ENCODE assay signal across 18 cellular contexts in the genomic region with DNA sequence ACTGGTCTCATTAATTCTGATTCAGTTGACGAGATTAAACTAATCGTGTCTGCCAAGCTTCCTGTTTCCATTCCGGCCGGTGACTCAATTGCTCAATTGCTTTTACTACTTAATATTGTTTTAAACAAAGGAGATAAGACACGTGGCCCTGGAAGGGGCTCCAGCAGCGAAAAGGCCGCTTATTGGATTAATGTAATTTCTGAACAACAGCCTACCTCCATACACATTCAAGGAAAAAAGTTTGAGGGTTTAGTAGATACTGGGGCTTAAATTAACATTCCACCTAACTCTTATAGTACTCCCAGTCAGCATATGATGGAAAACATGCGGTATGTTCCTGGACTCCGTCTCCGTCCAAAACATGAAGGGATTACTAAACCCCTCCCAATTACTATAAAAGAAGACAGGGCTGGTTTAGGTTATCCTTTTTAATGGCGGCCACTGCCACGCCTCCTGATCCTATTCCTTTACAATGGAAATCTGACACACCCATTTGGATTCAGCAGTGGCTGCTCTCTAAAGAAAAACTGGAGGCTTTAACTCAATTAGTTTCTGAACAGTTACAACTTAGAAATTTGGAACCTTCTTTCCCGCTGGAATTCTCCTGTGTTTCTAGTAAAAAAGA. TPM values are rescaled to one million over a fixed set of nuclear protein-coding genes. Genes with fewer than 3 reads are reported as not detected.
A peak's percentile ranks its signal among the peaks of the same experiment; 100 is the strongest.
DNase-seq lines count a peak whose midpoint lies in the region; ATAC-seq, FAIRE-seq and TF ChIP-seq lines count a peak whose summit lies in the region.
"Had no signal": no experiment of that assay in that cellular context is flagged by ENCODE, and none has a peak within 500 bp of the region (broad histone marks: within the 10 kb centered on the region; RNA-seq: fewer than 3 reads in every experiment).

No MANE protein-coding gene starts in this region.

- TF ChIP-seq CTCF in HepG2 (CRISPR knock-in tag; IDR thresholded peaks at IDR 0.05) = no peak
- no peak for TF ChIP-seq CTCF in right lobe of liver (IDR thresholded peaks at IDR 0.05)
- no peak for TF ChIP-seq CTCF in psoas muscle (IDR thresholded peaks at IDR 0.05)

- peak overlapping the region; percentile 59; the same call in 1 of the 2 replicates for H3K9ac ChIP-seq in HepG2 (ENCODE audit: insufficient read depth, low read depth, low read length)

- CTCF ChIA-PET in HepG2 (lab: Yijun Ruan, JAX; ENCODE audit: low intra/inter-chr PET ratio, low total read pairs) = no interaction called here

- H3K27ac ChIP-seq in HepG2 (ENCODE audit: extremely low read length, insufficient read depth, low read length) = peak overlapping the region; percentile 78
- peak overlapping the region in 1 of 3 donors; percentile 12 for H3K27ac ChIP-seq in right lobe of liver
- no peak overlapping the region for H3K27ac ChIP-seq in psoas muscle
- H3K27ac ChIP-seq: Peyer's patch had no signal

- 0 out of 5 replicates have a peak, but pooled peaks cover 1 to 3% of the 10 kb centered on the region in 2 experiments for H3K36me3 ChIP-seq in HepG2 (replicated peaks in 1 of 2; ENCODE audit: control insufficient read depth in 1 of 2, insufficient read depth in 2 of 2, low read length in 2 of 2)
- H3K36me3 ChIP-seq in right lobe of liver = no peaks in the 10 kb centered on the region
- H3K36me3 ChIP-seq in psoas muscle (ENCODE audit: insufficient read depth in 1 of 2, low read depth in 1 of 2) = no peaks in the 10 kb centered on the region
- H3K36me3 ChIP-seq: Peyer's patch had no signal

- H3K4me2 ChIP-seq in HepG2 (ENCODE audit: low read depth, low read length) = peak overlapping the region; percentile 72

- in situ Hi-C loops in HepG2 (cut with HindIII; ENCODE audit: extremely low pct_ligation_motif_present, low pct_unique_long_range_greater_than_20kb) = no loop called here

- H3K27me3 ChIP-seq in HepG2 (ENCODE audit: control insufficient read depth in 1 of 2, insufficient read depth in 2 of 2, low read length in 2 of 2) = no peaks in the 10 kb centered on the region
- no peaks in the 10 kb centered on the region for H3K27me3 ChIP-seq in right lobe of liver
- no peaks in the 10 kb centered on the region for H3K27me3 ChIP-seq in psoas muscle (ENCODE audit: insufficient read depth in 3 of 3, low read length in 2 of 3)
- H3K27me3 ChIP-seq: Peyer's patch had no signal

- no peaks in the 10 kb centered on the region for H4K20me1 ChIP-seq in HepG2 (ENCODE audit: insufficient read depth, low read length)

- peak overlapping the region in 1 of 3 experiments; percentile 34; a peak in 1 of 6 replicates for H3K4me3 ChIP-seq in HepG2 (replicated peaks in 1 of 3; ENCODE audit: insufficient read depth in 1 of 3, low read depth in 2 of 3, low read length in 3 of 3)
- no peak overlapping the region for H3K4me3 ChIP-seq in right lobe of liver
- H3K4me3 ChIP-seq in psoas muscle = no peak overlapping the region
- H3K4me3 ChIP-seq: Peyer's patch had no signal

- DNase-seq in HepG2 (ENCODE audit: low spot score) (no peak), right lobe of liver (no peak), SW480 (ENCODE audit: low spot score) (peak; percentile 14), left kidney (ENCODE audit: low read depth, low spot score) (peak; percentile 4), psoas muscle (no peak), NCI-H2029 treated with DMSO at 0.1 percent for 48 hours (lab: John Stamatoyannopoulos, UW) (no peak)
- no peak for DNase-seq in stimulated activated CD4-positive, alpha-beta T cell treated with anti-CD3 and anti-CD28 coated beads, Interleukin-15, amount 100 ng/mL, for 24 hours
- DNase-seq: Calu3, GF-D8, GOT3, KBM-7, NCI-H1048, NCI-H146, NCI-H2107, NCI-H748 treated with DMSO at 0.1 percent for 48 hours, Peyer's patch, Right ventricle myocardium superior had no signal

- intact Hi-C loops in HepG2 (cut with micrococcal nuclease; ENCODE audit: unreplicated experiment) = no loop called here
- intact Hi-C loops in right lobe of liver (cut with DNase I) = no loop called here
- intact Hi-C loops in psoas muscle (cut with DNase I) = loop anchor here in 1 of 2 donors (10.0 kb wide), 1 partner anchor 47 kb away; no protein-coding TSS in a partner anchor

- POLR2A ChIA-PET in HepG2 (lab: Yijun Ruan, JAX) = interaction anchor here (1.8 to 2.1 kb wide), 3 partner anchors 9 to 32 kb away, joined by 7 to 8 read pairs (median 8); no protein-coding TSS in a partner anchor

- TF ChIP-seq POLR2A in HepG2 (IDR thresholded peaks at IDR 0.05; ENCODE audit: insufficient read depth in 1 of 2, low read depth in 2 of 2, low read length in 2 of 2) (no peak), right lobe of liver (IDR thresholded peaks at IDR 0.05) (no peak)

- no peak for FAIRE-seq in HepG2 (lab: Jason Lieb, UNC)

- TF ChIP-seq EP300 in HepG2 (IDR thresholded peaks at IDR 0.05; ENCODE audit: low read depth in 2 of 2, low read length in 2 of 2) (no peak), HepG2 (CRISPR knock-in tag; IDR thresholded peaks at IDR 0.05; ENCODE audit: borderline replicate concordance) (no peak)

- no peak for TF ChIP-seq RAD21 in HepG2 (CRISPR knock-in tag; IDR thresholded peaks at IDR 0.05)

- ATAC-seq in HepG2 (peak; percentile 27; the same call in 1 of the 3 replicates), right lobe of liver (no peak), psoas muscle (no peak), GM21619 (IDR thresholded peaks at IDR 0.05; ENCODE audit: unreplicated experiment) (no peak)

- H3K9me3 ChIP-seq in HepG2 (ENCODE audit: low read length) (peaks cover 4% of the 10 kb centered on the region), right lobe of liver (no peaks in the 10 kb centered on the region), psoas muscle (no peaks in the 10 kb centered on the region)
- H3K9me3 ChIP-seq: Peyer's patch had no signal

- no peak overlapping the region for H2AFZ ChIP-seq in HepG2 (ENCODE audit: low read length)

- BruUV-seq in HepG2 (replicated peaks; lab: Mats Ljungman, UMichigan) = no TSS peak

- H3K4me1 ChIP-seq in HepG2 (ENCODE audit: insufficient read depth, low read length) = peaks cover 100% of the 10 kb centered on the region
- H3K4me1 ChIP-seq in right lobe of liver = peaks cover 0 to 15% (median 0%) of the 10 kb centered on the region in 4 donors
- no peaks in the 10 kb centered on the region for H3K4me1 ChIP-seq in psoas muscle
- H3K4me1 ChIP-seq: Peyer's patch had no signal

- 89% methylated on average over 13 of the region's 13 CpGs for WGBS in HepG2 (ENCODE audit: low lambda C conversion rate)
- 72% methylated on average over 12 of the region's 13 CpGs for WGBS in right lobe of liver (ENCODE audit: insufficient coverage, low coverage, low lambda C conversion rate, missing lambda C conversion rate)
- WGBS in psoas muscle, 3 donors = 86 to 92% (median 92%) methylated on average over 13 of the region's 13 CpGs

- peaks cover 90% of the 10 kb centered on the region for H3K79me2 ChIP-seq in HepG2 (ENCODE audit: insufficient read depth, low read length)

TF ChIP-seq in HepG2, 621 proteins besides CTCF, POLR2A, EP300 and RAD21 (continues in another document):
- TF ChIP-seq ZC3H4 (CRISPR knock-in tag; IDR thresholded peaks at IDR 0.05; ENCODE audit: borderline replicate concordance) (0 out of 2 replicates have a peak, but pooled peaks have one; percentile 15), ZFAT (CRISPR knock-in tag; conservative IDR thresholded peaks at IDR 0.05) (no peak), ZNF724P (CRISPR knock-in tag; IDR thresholded peaks at IDR 0.05; ENCODE audit: borderline replicate concordance) (peak; percentile 17; the same call in 1 of the 2 replicates), ZNF772 (CRISPR knock-in tag; IDR thresholded peaks at IDR 0.05) (no peak)

RNA-seq across cellular contexts. Expression of a gene that starts 27.1 kb away (rescaled TPM):
- total RNA-seq in HepG2 (2016; rRNA removed; fragmentation: Illumina TruSeq; extraction: Trizol) = 64.7 and 75.4 TPM in 2 replicates
- 23.8 and 25.8 TPM in 2 replicates for total RNA-seq in HepG2 (2016; cell fraction: cytosol; rRNA removed; fragmentation: Illumina TruSeq; extraction: Trizol; ENCODE audit: low read depth)
- 63.0 and 68.2 TPM in 2 replicates for total RNA-seq in HepG2 (2016; cell fraction: insoluble cytoplasmic fraction; rRNA removed; fragmentation: Illumina TruSeq; extraction: Trizol)
- total RNA-seq in HepG2 (2016; cell fraction: membrane; rRNA removed; fragmentation: Illumina TruSeq; extraction: Trizol) = 73.0 and 83.1 TPM in 2 replicates
- 56.5 and 65.0 TPM in 2 replicates for total RNA-seq in HepG2 (2016; cell fraction: nucleus; rRNA removed; fragmentation: Illumina TruSeq; extraction: Trizol)
- 66.7 and 77.5 TPM in 2 replicates for polyA plus RNA-seq in HepG2 (2011; rRNA removed)
- polyA plus RNA-seq in HepG2 (2011; cell fraction: cytosol; rRNA removed) = 24.3 and 39.3 TPM in 2 replicates
- polyA plus RNA-seq in HepG2 (2011; cell fraction: nucleus; rRNA removed) = 45.4 and 50.4 TPM in 2 replicates
- 75.2 and 93.6 TPM in 2 replicates for polyA plus RNA-seq in HepG2 (2012)
- 9.0 and 9.6 TPM in 2 replicates for polyA plus RNA-seq in HepG2 (2016; cell fraction: cytosol; fragmentation: Illumina TruSeq; extraction: Trizol; ENCODE audit: low read depth)
- 54.6 and 54.7 TPM in 2 replicates for polyA plus RNA-seq in HepG2 (2016; cell fraction: insoluble cytoplasmic fraction; fragmentation: Illumina TruSeq; extraction: Trizol; ENCODE audit: low read depth)
- 35.4 and 35.8 TPM in 2 replicates for polyA plus RNA-seq in HepG2 (2016; cell fraction: membrane; fragmentation: Illumina TruSeq; extraction: Trizol; ENCODE audit: low read depth)
- polyA plus RNA-seq in HepG2 (2016; cell fraction: nucleus; fragmentation: Illumina TruSeq; extraction: Trizol; ENCODE audit: insufficient read depth, low read depth) = 77.5 and 83.9 TPM in 2 replicates
- 7.4 and 30.0 TPM in 2 replicates for polyA minus RNA-seq in HepG2 (2011; rRNA and poly(A)+ RNA removed; ENCODE audit: low replicate concordance)
- polyA minus RNA-seq in HepG2 (2011; cell fraction: cytosol; rRNA and poly(A)+ RNA removed) = 58.1 and 59.1 TPM in 2 replicates
- 143 and 153 TPM in 2 replicates for polyA minus RNA-seq in HepG2 (2011; cell fraction: nucleus; rRNA and poly(A)+ RNA removed)
- total RNA-seq in right lobe of liver = 10 to 100 TPM; 11.6 to 12.5 (median 12.2) TPM
- total RNA-seq in psoas muscle = 1 to 10 TPM; 7.2 to 9.9 (median 8.8) TPM
- polyA plus RNA-seq in psoas muscle = 1 to 10 TPM; 5.1 to 8.2 (median 6.3) TPM

Comparison
In these comparisons a context has a peak if more than half of its experiments do, and no peak if none do; other contexts are left out.
1. DNase-seq: peak in SW480 (single experiment) and left kidney (single experiment); none in HepG2 (single experiment), right lobe of liver (0 of 3), psoas muscle (0 of 2), stimulated activated CD4-positive, alpha-beta T cell treated with anti-CD3 and anti-CD28 coated beads, Interleukin-15, amount 100 ng/mL, for 24 hours (single experiment) and NCI-H2029 treated with DMSO at 0.1 percent for 48 hours (single experiment).